In genomic region chr9:21110708-21111576, GRCh38 we compare ENCODE assay signal across 8 cellular contexts. TPM values are rescaled to one million over a fixed set of nuclear protein-coding genes. Genes with fewer than 3 reads are reported as not detected.
A peak's percentile ranks its signal among the peaks of the same experiment; 100 is the strongest.
DNase-seq lines count a peak whose midpoint lies in the region; ATAC-seq and TF ChIP-seq lines count a peak whose summit lies in the region.

No MANE protein-coding gene starts in this region.

- no peaks in the 10 kb centered on the region for H3K36me3 ChIP-seq in A673 (ENCODE audit: insufficient read depth, low read length, poor library complexity, severe bottlenecking)
- H3K36me3 ChIP-seq in MM.1S (replicated peaks; ENCODE audit: insufficient read depth, low read length): no peaks in the 10 kb centered on the region
- H3K36me3 ChIP-seq in RWPE2 (ENCODE audit: low read depth): no peaks in the 10 kb centered on the region

- ATAC-seq in RWPE2 (ENCODE audit: low read depth): peak; percentile 94

- H3K27me3 ChIP-seq in A673 (replicated peaks; ENCODE audit: insufficient read depth, low read depth, low read length, poor library complexity) (no peaks in the 10 kb centered on the region), MM.1S (replicated peaks; ENCODE audit: insufficient read depth, low read length) (no peaks in the 10 kb centered on the region), RWPE2 (ENCODE audit: insufficient read depth, poor library complexity, severe bottlenecking) (peaks cover 9% of the 10 kb centered on the region)

- H3K9me3 ChIP-seq in A673 (ENCODE audit: low read depth, low read length, poor library complexity, severe bottlenecking): no peaks in the 10 kb centered on the region
- no peaks in the 10 kb centered on the region for H3K9me3 ChIP-seq in MM.1S (replicated peaks; ENCODE audit: insufficient read depth, low read length)
- no peaks in the 10 kb centered on the region for H3K9me3 ChIP-seq in RWPE2 (ENCODE audit: severe bottlenecking)

- POLR2A ChIA-PET in A673 (lab: Charles Lee; ENCODE audit: low non-redundant PET): no interaction called here

- no peak overlapping the region for H3K4me3 ChIP-seq in A673 (ENCODE audit: low read depth, low read length, poor library complexity, severe bottlenecking)
- H3K4me3 ChIP-seq in GM12865 (ENCODE audit: low read depth, low read length): no peak overlapping the region
- H3K4me3 ChIP-seq in HFF-Myc (replicated peaks; ENCODE audit: low read depth, low read length): no peak overlapping the region
- H3K4me3 ChIP-seq in MM.1S (ENCODE audit: low read length): no peak overlapping the region
- no peak overlapping the region for H3K4me3 ChIP-seq in RWPE2 (ENCODE audit: severe bottlenecking)
- no peak overlapping the region for H3K4me3 ChIP-seq in epithelial cell of proximal tubule (ENCODE audit: low read depth, low read length)

- H4K20me1 ChIP-seq in MM.1S (ENCODE audit: insufficient read depth, low read length): no peaks in the 10 kb centered on the region

- H3K9ac ChIP-seq in MM.1S (ENCODE audit: low read length): no peak overlapping the region

- no peaks in the 10 kb centered on the region for H3K79me2 ChIP-seq in MM.1S (ENCODE audit: low read length)

- CTCF ChIA-PET in A673 (lab: Charles Lee): interaction anchor here (0.6 to 1.1 kb wide), 7 partner anchors 32 to 1646 kb away, joined by 3 to 10 read pairs (median 4); no protein-coding TSS in a partner anchor

- no peaks in the 10 kb centered on the region for H3K9me2 ChIP-seq in MM.1S (replicated peaks; ENCODE audit: insufficient read depth, low read length)

- no TSS peak for BruUV-seq in A673 (replicated peaks; lab: Mats Ljungman, UMichigan)

- H3K27ac ChIP-seq in A673 (ENCODE audit: low read depth, low read length, poor library complexity, severe bottlenecking) (no peak overlapping the region), MM.1S (ENCODE audit: low read length) (no peak overlapping the region), RWPE2 (ENCODE audit: poor library complexity, severe bottlenecking) (no peak overlapping the region)

- intact Hi-C loops in A673 (cut with micrococcal nuclease; ENCODE audit: unreplicated experiment): loop anchor here (2.0 to 10.0 kb wide), 3 partner anchors 166 to 1184 kb away; no protein-coding TSS in a partner anchor

- TF ChIP-seq CTCF in A673 (conservative IDR thresholded peaks at IDR 0.05; ENCODE audit: low read depth, low read length): peak; percentile 69
- peak; percentile 77 for TF ChIP-seq CTCF in GM12865 (IDR thresholded peaks at IDR 0.05; ENCODE audit: insufficient read depth, low read depth, low read length, missing control alignments)
- TF ChIP-seq CTCF in HFF-Myc (IDR thresholded peaks at IDR 0.05; ENCODE audit: low read depth, low read length, missing control alignments): peak; percentile 72
- peak; percentile 63 for TF ChIP-seq CTCF in MM.1S (IDR thresholded peaks at IDR 0.05; ENCODE audit: low read length)
- TF ChIP-seq CTCF in RWPE2 (IDR thresholded peaks at IDR 0.05; ENCODE audit: poor library complexity, severe bottlenecking): peak; percentile 90
- peak; percentile 88 for TF ChIP-seq CTCF in epithelial cell of proximal tubule (conservative IDR thresholded peaks at IDR 0.05; ENCODE audit: low read depth, low read length)

- no peak overlapping the region for H3K4me2 ChIP-seq in MM.1S (ENCODE audit: low read depth, low read length)

- DNase-seq in A673 (ENCODE audit: low spot score) (peak; percentile 74), GM12865 (ENCODE audit: low read depth) (peak; percentile 81), HFF-Myc (ENCODE audit: extremely low read depth, low read depth) (peak; percentile 77), MM.1S (peak; percentile 66), RWPE2 (ENCODE audit: low spot score) (no peak), epithelial cell of proximal tubule (ENCODE audit: low read depth) (peak; percentile 46), myocyte (ENCODE audit: low read depth) (peak; percentile 81)
- DNase-seq in activated effector memory CD4-positive, alpha-beta T cell treated with anti-CD3 and anti-CD28 coated beads, Interleukin-2, amount 50 U/mL, for 16 hours: no peak

- H2AFZ ChIP-seq in MM.1S (ENCODE audit: low read length): no peak overlapping the region

- H3F3A ChIP-seq in MM.1S (ENCODE audit: insufficient read depth, low read length): no peaks in the 10 kb centered on the region

- peaks cover 4% of the 10 kb centered on the region for H3K4me1 ChIP-seq in A673 (ENCODE audit: insufficient read depth, low read length, poor library complexity, severe bottlenecking)
- H3K4me1 ChIP-seq in MM.1S (ENCODE audit: low read length): no peaks in the 10 kb centered on the region
- H3K4me1 ChIP-seq in RWPE2 (ENCODE audit: insufficient read depth, poor library complexity, severe bottlenecking): no peaks in the 10 kb centered on the region

RNA-seq across cellular contexts. Expression of gene IFNW1, which starts 30.7 kb away (rescaled TPM):
- total RNA-seq in A673 (2021) (not detected in 2 replicates), epithelial cell of proximal tubule (not detected in 2 replicates), myocyte (not detected in 2 replicates)
- not detected for polyA plus RNA-seq in myocyte (2012)

RNA-seq across cellular contexts. Expression of gene IFNB1, which starts 33.2 kb away (rescaled TPM):
- total RNA-seq in A673 (2021) (not detected in 2 replicates), epithelial cell of proximal tubule (not detected in 2 replicates), myocyte (not detected in 2 replicates)
- not detected for polyA plus RNA-seq in myocyte (2012)

RNA-seq across cellular contexts. Expression of gene IFNA21, which starts 55.5 kb away (rescaled TPM):
- not detected in 2 replicates for total RNA-seq in A673 (2021)
- total RNA-seq in epithelial cell of proximal tubule: not detected in 2 replicates
- not detected in 2 replicates for total RNA-seq in myocyte
- polyA plus RNA-seq in myocyte (2012): not detected

Comparison
In these comparisons a context has a peak if more than half of its experiments do, and no peak if none do; other contexts are left out.
1. DNase-seq: peak in A673 (single experiment), GM12865 (single experiment), HFF-Myc (single experiment), MM.1S (single experiment), epithelial cell of proximal tubule (single experiment) and myocyte (single experiment); none in RWPE2 (single experiment) and activated effector memory CD4-positive, alpha-beta T cell treated with anti-CD3 and anti-CD28 coated beads, Interleukin-2, amount 50 U/mL, for 16 hours (single experiment).
2. Peak in every context shown above with its lines, with median percentiles within 50 percentile points of each other: CTCF ChIP-seq.